In genomic region chr6:44678252-44678935, GRCh38 we compare ENCODE assay signal across 24 cellular contexts.
DNase-seq lines count a peak whose midpoint lies in the region; FAIRE-seq and TF ChIP-seq lines count a peak whose summit lies in the region.
"Had no signal": no experiment of that assay in that cellular context is flagged by ENCODE, and none has a peak within 500 bp of the region (broad histone marks: within the 10 kb centered on the region; RNA-seq: fewer than 3 reads in every experiment).

No MANE protein-coding gene starts in this region.

- no peak overlapping the region for H4K91ac ChIP-seq in trophoblast cell (ENCODE audit: low read depth, low read length)

- H2BK12ac ChIP-seq in trophoblast cell (ENCODE audit: low read length): no peak overlapping the region

- H4K12ac ChIP-seq in trophoblast cell (ENCODE audit: low read depth, low read length): no peak overlapping the region

- intact Hi-C loops in vagina (cut with DNase I): no loop called here

- no peak overlapping the region for H3K23ac ChIP-seq in trophoblast cell (ENCODE audit: low read length)

- H3K14ac ChIP-seq in trophoblast cell (ENCODE audit: low read length): no peak overlapping the region

- H3K18ac ChIP-seq in trophoblast cell (ENCODE audit: low read length): no peak overlapping the region

- peaks cover 12% of the 10 kb centered on the region for H3K79me1 ChIP-seq in trophoblast cell (ENCODE audit: low read length)

- H3K4me1 ChIP-seq in trophoblast cell (ENCODE audit: control insufficient read depth in 1 of 2, insufficient read depth in 2 of 2, low read length in 2 of 2) (peaks cover 16 to 22% of the 10 kb centered on the region in 2 experiments), vagina (no peaks in the 10 kb centered on the region)
- H3K4me1 ChIP-seq: BE2C had no signal

- H2BK5ac ChIP-seq in trophoblast cell (ENCODE audit: low read depth, low read length, poor library complexity): no peak overlapping the region

- H3K4me3 ChIP-seq in bronchial epithelial cell (ENCODE audit: low read depth, low read length): no peak overlapping the region
- peak overlapping the region; percentile 2 for H3K4me3 ChIP-seq in trophoblast cell (ENCODE audit: low read depth, low read length)
- H3K4me3 ChIP-seq in vagina: no peak overlapping the region
- H3K4me3 ChIP-seq: MG63 had no signal

- WGBS in trophoblast cell (ENCODE audit: extremely low coverage, insufficient coverage, insufficient read length): no CpG with 5 or more reads among the region's 9 CpGs

- TF ChIP-seq CTCF in bronchial epithelial cell (IDR thresholded peaks at IDR 0.05; ENCODE audit: insufficient read depth, low read length, severe bottlenecking) (no peak), vagina (IDR thresholded peaks at IDR 0.05) (no peak)

- no peaks in the 10 kb centered on the region for H3K36me3 ChIP-seq in bronchial epithelial cell (ENCODE audit: control insufficient read depth, insufficient read depth, low read length)
- no peaks in the 10 kb centered on the region for H3K36me3 ChIP-seq in trophoblast cell (ENCODE audit: control insufficient read depth in 1 of 2, insufficient read depth in 2 of 2, low read length in 2 of 2)
- H3K36me3 ChIP-seq in vagina: no peaks in the 10 kb centered on the region
- H3K36me3 ChIP-seq: BE2C, MG63 had no signal

- no peak overlapping the region for H4K8ac ChIP-seq in trophoblast cell (ENCODE audit: low read depth, low read length)

- no peak overlapping the region for H2BK120ac ChIP-seq in trophoblast cell (ENCODE audit: insufficient read depth, low read length, poor library complexity)

- TF ChIP-seq POLR2A in vagina (IDR thresholded peaks at IDR 0.05): no peak

- DNase-seq in activated CD8-positive, alpha-beta memory T cell treated with anti-CD3 and anti-CD28 coated beads for 24 hours: peak; percentile 46
- DNase-seq in activated CD8-positive, alpha-beta memory T cell treated with anti-CD3 and anti-CD28 coated beads, Interleukin-2, amount 50 U/mL, for 48 hours: no peak
- no peak for DNase-seq in bronchial epithelial cell (ENCODE audit: low read depth)
- peak in 1 of 2 donors; percentile 11 for DNase-seq in trophoblast cell
- peak; percentile 58 to 76 for DNase-seq in vagina (ENCODE audit: extremely low spot score in 2 of 2)
- DNase-seq in NAMALWA (ENCODE audit: low spot score): no peak
- DNase-seq in NCI-H226: no peak
- DNase-seq: 8988T, ACHN, BE2C, Calu3, DMS79 treated with DMSO at 0.1 percent for 48 hours, GF-D8, KBM-7, MG63, NCI-H1417, NCI-H1694, NCI-H2081, NCI-H2227 treated with DMSO at 0.1 percent for 48 hours, NCI-H510A, NCI-H69, SHP77 treated with DMSO at 0.1 percent for 48 hours had no signal

- no peak overlapping the region for H3K4ac ChIP-seq in trophoblast cell (ENCODE audit: low read depth, low read length)

- no peak overlapping the region for H3K9ac ChIP-seq in trophoblast cell (ENCODE audit: low read length)

- H3K79me2 ChIP-seq in trophoblast cell (ENCODE audit: control insufficient read depth, insufficient read depth, low read length, poor library complexity): no peaks in the 10 kb centered on the region

- peak overlapping the region; percentile 50 for H2AK5ac ChIP-seq in trophoblast cell (ENCODE audit: low read length)

- H3K9me3 ChIP-seq in trophoblast cell (ENCODE audit: insufficient read depth, low read depth, low read length): no peaks in the 10 kb centered on the region
- no peaks in the 10 kb centered on the region for H3K9me3 ChIP-seq in vagina
- H3K9me3 ChIP-seq: BE2C, MG63 had no signal

- H3K27ac ChIP-seq in trophoblast cell (ENCODE audit: low read depth, low read length): no peak overlapping the region
- H3K27ac ChIP-seq in vagina: no peak overlapping the region

- peak; percentile 28 for FAIRE-seq in bronchial epithelial cell (lab: Jason Lieb, UNC)
- FAIRE-seq: GM12891, H54 had no signal

- H3K27me3 ChIP-seq in bronchial epithelial cell (ENCODE audit: control insufficient read depth, insufficient read depth, low read length) (no peaks in the 10 kb centered on the region), trophoblast cell (ENCODE audit: insufficient read depth, low read length) (no peaks in the 10 kb centered on the region), vagina (no peaks in the 10 kb centered on the region)
- H3K27me3 ChIP-seq: BE2C, MG63 had no signal

- no peak overlapping the region for H2AFZ ChIP-seq in trophoblast cell (ENCODE audit: insufficient read depth, low read length, poor library complexity)

- H3K4me2 ChIP-seq in trophoblast cell (ENCODE audit: low read length): no peak overlapping the region

Comparison
In these comparisons a context has a peak if more than half of its experiments do, and no peak if none do; other contexts are left out.
1. DNase-seq: peak in activated CD8-positive, alpha-beta memory T cell treated with anti-CD3 and anti-CD28 coated beads for 24 hours (single experiment) and vagina (2 of 2); none in activated CD8-positive, alpha-beta memory T cell treated with anti-CD3 and anti-CD28 coated beads, Interleukin-2, amount 50 U/mL, for 48 hours (single experiment), bronchial epithelial cell (single experiment), NAMALWA (single experiment) and NCI-H226 (single experiment).